ENCODE assay signal across 23 cellular contexts in the genomic region with DNA sequence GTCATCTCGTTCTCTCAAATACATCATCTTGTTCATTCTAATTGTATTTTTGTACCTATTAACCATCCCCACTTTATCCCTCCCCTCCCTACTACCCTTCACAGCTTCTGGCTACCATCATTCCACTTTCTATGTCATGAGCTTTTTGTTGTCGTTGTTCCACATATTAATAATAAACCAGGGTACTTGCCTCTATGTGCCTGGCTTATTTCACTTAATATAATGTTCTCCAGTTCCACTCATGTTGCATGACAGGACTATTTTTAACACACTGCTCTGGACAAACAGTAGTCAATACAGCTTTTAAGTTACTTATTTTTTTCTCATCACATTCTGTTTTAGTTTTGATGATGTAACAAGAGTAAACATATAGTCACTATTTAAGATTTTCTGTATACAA.
"Had no signal": no experiment of that assay in that cellular context is flagged by ENCODE, and none has a peak within 500 bp of the region (broad histone marks: within the 10 kb centered on the region; RNA-seq: fewer than 3 reads in every experiment).

No MANE protein-coding gene starts in this region.

- H3K27me3 ChIP-seq: SJCRH30 had no signal

- H3K36me3 ChIP-seq: SJCRH30 had no signal

- H3K9me3 ChIP-seq: SJCRH30 had no signal

- H3K27ac ChIP-seq: HL-60, KMS-11, SJCRH30 had no signal

- H3K4me1 ChIP-seq: SJCRH30 had no signal

- H3K4me3 ChIP-seq: K562, SJCRH30 had no signal

- ATAC-seq: K562 had no signal

- DNase-seq: Kasumi-1, MM.1S, NCI-H1092 treated with DMSO at 0.1 percent for 48 hours, NCI-H1436, NCI-H187, NCI-H2029, NCI-H2081 treated with DMSO at 0.1 percent for 48 hours, NCI-H2171, NCI-H226, NCI-H446, NCI-H510A, NCI-H524 treated with DMSO at 0.1 percent for 48 hours, NCI-H69, NCI-H774, RPMI8226, SHP77 treated with DMSO at 0.1 percent for 48 hours, SJCRH30, SW 1271 had no signal

- FAIRE-seq: HTR-8/SVneo, K562, RCC 7860 had no signal
